In genomic region chr18:52484977-52485376, GRCh38 we compare ENCODE assay signal across 16 cellular contexts.
DNase-seq lines count a peak whose midpoint lies in the region; ATAC-seq, FAIRE-seq and TF ChIP-seq lines count a peak whose summit lies in the region.
"Had no signal": no experiment of that assay in that cellular context is flagged by ENCODE, and none has a peak within 500 bp of the region (broad histone marks: within the 10 kb centered on the region; RNA-seq: fewer than 3 reads in every experiment).

No MANE protein-coding gene starts in this region.

- no peaks in the 10 kb centered on the region for H4K20me1 ChIP-seq in smooth muscle cell (ENCODE audit: low read depth)
- H4K20me1 ChIP-seq: BLaER1 treated with 17β-estradiol and CSF1 and Interleukin-3, amounts not matched to agents 10 nM and 100 nM had no signal

- TF ChIP-seq POLR2A in A549 (IDR thresholded peaks at IDR 0.05; ENCODE audit: low read length), result no peak

- H3K27me3 ChIP-seq in smooth muscle cell (ENCODE audit: low read depth), result peaks cover 62% of the 10 kb centered on the region
- H3K27me3 ChIP-seq: BLaER1 treated with 17β-estradiol and CSF1 and Interleukin-3, amounts not matched to agents 10 nM and 100 nM had no signal

- intact Hi-C loops in activated CD4-positive, alpha-beta memory T cell treated with anti-CD3 and anti-CD28 coated beads for 36 hours (cut with micrococcal nuclease), result no loop called here

- H3K4me2 ChIP-seq in A549, result no peak overlapping the region
- H3K4me2 ChIP-seq in smooth muscle cell, result no peak overlapping the region
- H3K4me2 ChIP-seq: BLaER1 treated with 17β-estradiol and CSF1 and Interleukin-3, amounts not matched to agents 10 nM and 100 nM had no signal

- ATAC-seq in A549, result peak in 1 of 2 experiments; percentile 56; a peak in 3 of 6 replicates
- ATAC-seq in GM18517 (IDR thresholded peaks at IDR 0.05; ENCODE audit: unreplicated experiment), result no peak
- ATAC-seq: T-cell had no signal

- POLR2A ChIA-PET in A549 (lab: Yijun Ruan, JAX), result no interaction called here
- POLR2A ChIA-PET in activated CD4-positive, alpha-beta memory T cell treated with anti-CD3 and anti-CD28 coated beads for 36 hours (lab: Charles Lee), result no interaction called here

- no peaks in the 10 kb centered on the region for H3K36me3 Mint-ChIP-seq in activated CD4-positive, alpha-beta memory T cell treated with anti-CD3 and anti-CD28 coated beads for 36 hours
- H3K36me3 Mint-ChIP-seq: T-cell had no signal

- peak in 1 of 2 experiments; percentile 24 for DNase-seq in A549 (ENCODE audit: low read depth in 1 of 2, low spot score in 1 of 2)
- DNase-seq in COR-L47 (lab: John Stamatoyannopoulos, UW), result peak; percentile 2
- DNase-seq in NCI-H69 (lab: John Stamatoyannopoulos, UW), result peak; percentile 75
- DNase-seq in epithelial cell of proximal tubule (ENCODE audit: low read depth), result no peak
- DNase-seq in smooth muscle cell (lab: John Stamatoyannopoulos, UW; ENCODE audit: unreplicated experiment), result no peak
- DNase-seq in activated CD4-positive, alpha-beta memory T cell treated with anti-CD3 and anti-CD28 coated beads for 36 hours, result no peak
- DNase-seq: H9; IMR-90; MV-4-11; NCI-H146; NCI-H2107; NCI-H510A; NK-92 treated with Interleukin-12 subunit alpha and Interleukin-12 subunit beta, amount 100 ng/mL, for 24 hours; T-cell had no signal

- H3K4me3 ChIP-seq in A549, result no peak overlapping the region
- no peak overlapping the region for H3K4me3 ChIP-seq in epithelial cell of proximal tubule (ENCODE audit: low read depth, low read length)
- H3K4me3 ChIP-seq in smooth muscle cell, result no peak overlapping the region
- H3K4me3 ChIP-seq: BLaER1 treated with 17β-estradiol and CSF1 and Interleukin-3, amounts not matched to agents 10 nM and 100 nM had no signal

- peaks cover 3% of the 10 kb centered on the region for H3K9me3 Mint-ChIP-seq in activated CD4-positive, alpha-beta memory T cell treated with anti-CD3 and anti-CD28 coated beads for 36 hours
- H3K9me3 Mint-ChIP-seq: H9 had no signal

- H3K27me3 Mint-ChIP-seq in activated CD4-positive, alpha-beta memory T cell treated with anti-CD3 and anti-CD28 coated beads for 36 hours, result no peaks in the 10 kb centered on the region
- H3K27me3 Mint-ChIP-seq: T-cell had no signal

- FAIRE-seq in A549 (lab: Jason Lieb, UNC), result no peak

- TF ChIP-seq CTCF in A549 (IDR thresholded peaks at IDR 0.05), result no peak
- TF ChIP-seq CTCF in epithelial cell of proximal tubule (conservative IDR thresholded peaks at IDR 0.05; ENCODE audit: low read depth, low read length), result peak; percentile 18
- no peak for TF ChIP-seq CTCF in smooth muscle cell (IDR thresholded peaks at IDR 0.05; ENCODE audit: borderline replicate concordance, insufficient read depth, poor library complexity, severe bottlenecking)

- H3K27ac Mint-ChIP-seq in activated CD4-positive, alpha-beta memory T cell treated with anti-CD3 and anti-CD28 coated beads for 36 hours, result no peak overlapping the region
- H3K27ac Mint-ChIP-seq: H9, T-cell had no signal

- no peaks in the 10 kb centered on the region for H3K79me2 ChIP-seq in smooth muscle cell (ENCODE audit: low read depth)

- 52% methylated on average over 2 of the region's 2 CpGs for WGBS in A549 (ENCODE audit: missing lambda C conversion rate)
- WGBS in smooth muscle cell (ENCODE audit: low lambda C conversion rate), result 88% methylated on average over 2 of the region's 2 CpGs

- H3K9ac ChIP-seq in smooth muscle cell (ENCODE audit: low read depth), result no peak overlapping the region
- H3K9ac ChIP-seq: BLaER1 treated with 17β-estradiol and CSF1 and Interleukin-3, amounts not matched to agents 10 nM and 100 nM had no signal

- no peak for TF ChIP-seq EP300 in A549 (IDR thresholded peaks at IDR 0.05)

- no peak overlapping the region for H3K4me3 Mint-ChIP-seq in activated CD4-positive, alpha-beta memory T cell treated with anti-CD3 and anti-CD28 coated beads for 36 hours
- H3K4me3 Mint-ChIP-seq: H9, T-cell had no signal

- H3K36me3 ChIP-seq in smooth muscle cell (ENCODE audit: low read depth), result no peaks in the 10 kb centered on the region
- H3K36me3 ChIP-seq: BLaER1 treated with 17β-estradiol and CSF1 and Interleukin-3, amounts not matched to agents 10 nM and 100 nM had no signal

- H3K9me3 ChIP-seq in A549, result no peaks in the 10 kb centered on the region
- H3K9me3 ChIP-seq in smooth muscle cell (replicated peaks; ENCODE audit: low read depth), result no peaks in the 10 kb centered on the region
- H3K9me3 ChIP-seq: BLaER1 treated with 17β-estradiol and CSF1 and Interleukin-3, amounts not matched to agents 10 nM and 100 nM had no signal

- CTCF ChIA-PET in A549 (lab: Yijun Ruan, JAX), result no interaction called here
- CTCF ChIA-PET in activated CD4-positive, alpha-beta memory T cell treated with anti-CD3 and anti-CD28 coated beads for 36 hours (lab: Charles Lee), result no interaction called here

- no peaks in the 10 kb centered on the region for H3F3A ChIP-seq in smooth muscle cell (ENCODE audit: low read depth)

- no peaks in the 10 kb centered on the region for H3K4me1 Mint-ChIP-seq in activated CD4-positive, alpha-beta memory T cell treated with anti-CD3 and anti-CD28 coated beads for 36 hours (ENCODE audit: low read depth)
- H3K4me1 Mint-ChIP-seq: H9, T-cell had no signal

- H3K4me1 ChIP-seq in A549 (no peaks in the 10 kb centered on the region), smooth muscle cell (ENCODE audit: low read depth) (no peaks in the 10 kb centered on the region)
- H3K4me1 ChIP-seq: BLaER1 treated with 17β-estradiol and CSF1 and Interleukin-3, amounts not matched to agents 10 nM and 100 nM had no signal

- H2AFZ ChIP-seq in smooth muscle cell (ENCODE audit: low read depth), result no peak overlapping the region

- H3K27ac ChIP-seq in A549, result no peak overlapping the region
- H3K27ac ChIP-seq in smooth muscle cell (ENCODE audit: low read depth), result no peak overlapping the region
- H3K27ac ChIP-seq: BLaER1 treated with 17β-estradiol and CSF1 and Interleukin-3, amounts not matched to agents 10 nM and 100 nM had no signal

- peak; percentile 15 to 28; a peak in 2 of 5 replicates for TF ChIP-seq RAD21 in A549 (conservative IDR thresholded peaks at IDR 0.05 in 1 of 2, IDR thresholded peaks at IDR 0.05 in 1 of 2)

TF ChIP-seq in A549, 52 proteins besides CTCF, POLR2A, EP300 and RAD21:
- TF ChIP-seq MAFK (IDR thresholded peaks at IDR 0.05; ENCODE audit: partially characterized antibody), result no peak
- no peak for TF ChIP-seq USF2 (IDR thresholded peaks at IDR 0.05)
- no peak for TF ChIP-seq MAX (IDR thresholded peaks at IDR 0.05)
- no peak for TF ChIP-seq KDM5A (IDR thresholded peaks at IDR 0.05)
- TF ChIP-seq, protein P1, sequence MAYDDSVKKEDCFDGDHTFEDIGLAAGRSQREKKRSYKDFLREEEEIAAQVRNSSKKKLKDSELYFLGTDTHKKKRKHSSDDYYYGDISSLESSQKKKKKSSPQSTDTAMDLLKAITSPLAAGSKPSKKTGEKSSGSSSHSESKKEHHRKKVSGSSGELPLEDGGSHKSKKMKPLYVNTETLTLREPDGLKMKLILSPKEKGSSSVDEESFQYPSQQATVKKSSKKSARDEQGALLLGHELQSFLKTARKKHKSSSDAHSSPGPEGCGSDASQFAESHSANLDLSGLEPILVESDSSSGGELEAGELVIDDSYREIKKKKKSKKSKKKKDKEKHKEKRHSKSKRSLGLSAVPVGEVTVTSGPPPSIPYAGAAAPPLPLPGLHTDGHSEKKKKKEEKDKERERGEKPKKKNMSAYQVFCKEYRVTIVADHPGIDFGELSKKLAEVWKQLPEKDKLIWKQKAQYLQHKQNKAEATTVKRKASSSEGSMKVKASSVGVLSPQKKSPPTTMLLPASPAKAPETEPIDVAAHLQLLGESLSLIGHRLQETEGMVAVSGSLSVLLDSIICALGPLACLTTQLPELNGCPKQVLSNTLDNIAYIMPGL (CRISPR knock-in tag; IDR thresholded peaks at IDR 0.05; ENCODE audit: borderline replicate concordance), result no peak
- TF ChIP-seq FOXS1 (CRISPR knock-in tag; IDR thresholded peaks at IDR 0.05), result no peak
- no peak for TF ChIP-seq SREBF2 (IDR thresholded peaks at IDR 0.05)
- TF ChIP-seq CHD4 (IDR thresholded peaks at IDR 0.05; ENCODE audit: borderline replicate concordance), result no peak
- TF ChIP-seq ATOH8 (CRISPR knock-in tag; IDR thresholded peaks at IDR 0.05; ENCODE audit: low read depth), result no peak
- no peak for TF ChIP-seq RNF2 (IDR thresholded peaks at IDR 0.05; ENCODE audit: borderline replicate concordance, low read depth)
- no peak for TF ChIP-seq EHMT2 (IDR thresholded peaks at IDR 0.05; ENCODE audit: low read depth)
- TF ChIP-seq HEYL (CRISPR knock-in tag; IDR thresholded peaks at IDR 0.05), result no peak
- TF ChIP-seq KDM1A (IDR thresholded peaks at IDR 0.05; ENCODE audit: low read depth), result no peak
- TF ChIP-seq JUN (IDR thresholded peaks at IDR 0.05), result no peak

Comparison
In these comparisons a context has a peak if more than half of its experiments do, and no peak if none do; other contexts are left out.
1. DNase-seq: peak in COR-L47 (single experiment) and NCI-H69 (single experiment); none in epithelial cell of proximal tubule (single experiment), smooth muscle cell (single experiment) and activated CD4-positive, alpha-beta memory T cell treated with anti-CD3 and anti-CD28 coated beads for 36 hours (single experiment).